In genomic region chr14:73862480-73862879, GRCh38 we compare ENCODE assay signal across 17 cellular contexts.
"Had no signal": no experiment of that assay in that cellular context is flagged by ENCODE, and none has a peak within 500 bp of the region (broad histone marks: within the 10 kb centered on the region; RNA-seq: fewer than 3 reads in every experiment).

No MANE protein-coding gene starts in this region.

- H3K4me3 ChIP-seq: coronary artery, right atrium auricular region, sigmoid colon, skin epidermis, tibial artery, upper lobe of left lung, uterus had no signal

- DNase-seq: effector CD4-positive, alpha-beta T cell; endodermal cell; erythroblast; foreskin keratinocyte; kidney; left cardiac atrium; naive thymus-derived CD8-positive, alpha-beta T cell; sigmoid colon; stimulated activated CD4-positive, alpha-beta T cell treated with anti-CD3 and anti-CD28 coated beads, Interleukin-12 subunit alpha, Interleukin-12 subunit beta, amount 100 ng/mL, for 4 hours; stimulated activated naive CD8-positive, alpha-beta T cell treated with anti-CD3 and anti-CD28 coated beads, Interleukin-15, Interleukin-2, amounts not matched to agents 100 U/mL and 50 U/mL, for 24 hours; tibial artery; uterus had no signal

- H3K27ac ChIP-seq: coronary artery, foreskin keratinocyte, neutrophil, right atrium auricular region, sigmoid colon, skin epidermis, tibial artery, upper lobe of left lung, uterus had no signal

- H3K4me1 ChIP-seq: foreskin keratinocyte, right atrium auricular region, sigmoid colon, tibial artery, upper lobe of left lung, uterus had no signal

- ATAC-seq: foreskin keratinocyte; left cardiac atrium; naive thymus-derived CD8-positive, alpha-beta T cell; stimulated activated naive CD8-positive, alpha-beta T cell treated with anti-CD3 and anti-CD28 coated beads, Interleukin-15, Interleukin-2, amounts not matched to agents 100 U/mL and 50 U/mL, for 24 hours had no signal

- H3K27me3 ChIP-seq: foreskin keratinocyte, neutrophil, right atrium auricular region, sigmoid colon, tibial artery, upper lobe of left lung, uterus had no signal

- H3K9me3 ChIP-seq: neutrophil, right atrium auricular region, sigmoid colon, tibial artery, upper lobe of left lung, uterus had no signal

- H3K36me3 ChIP-seq: neutrophil, uterus had no signal
